Comparison of ENCODE assay signal across 8 cellular contexts in genomic region chr13:112885782-112886268, GRCh38.
DNase-seq lines count a peak whose midpoint lies in the region; ATAC-seq and TF ChIP-seq lines count a peak whose summit lies in the region.

No MANE protein-coding gene starts in this region.

- H3K27ac ChIP-seq in colonic mucosa (no peak overlapping the region), liver (ENCODE audit: low read depth in 1 of 2, low read length in 2 of 2) (peak overlapping the region; percentile 56 to 68), uterus (peak overlapping the region in 1 of 2 donors; percentile 11)

- no peaks in the 10 kb centered on the region for H3K9me3 Mint-ChIP-seq in activated CD8-positive, alpha-beta memory T cell treated with anti-CD3 and anti-CD28 coated beads, Interleukin-2, amount 10 ng/mL, durations not matched to agents 7 days and 5 days (ENCODE audit: low read depth)

- H3K4me1 ChIP-seq in colonic mucosa = peaks cover 3% of the 10 kb centered on the region
- H3K4me1 ChIP-seq in liver (ENCODE audit: control insufficient read depth in 4 of 4, insufficient read depth in 4 of 4, low read length in 3 of 4) = peaks cover 0 to 11% (median 8%) of the 10 kb centered on the region in 4 donors
- no peaks in the 10 kb centered on the region for H3K4me1 ChIP-seq in uterus

- H3K4me3 ChIP-seq in colonic mucosa = no peak overlapping the region
- H3K4me3 ChIP-seq in liver (ENCODE audit: low read depth in 1 of 3, low read length in 3 of 3) = no peak overlapping the region
- no peak overlapping the region for H3K4me3 ChIP-seq in uterus

- H3K36me3 Mint-ChIP-seq in activated CD8-positive, alpha-beta memory T cell treated with anti-CD3 and anti-CD28 coated beads, Interleukin-2, amount 10 ng/mL, durations not matched to agents 7 days and 5 days = peaks cover 5% of the 10 kb centered on the region

- H3K27ac Mint-ChIP-seq in activated CD8-positive, alpha-beta memory T cell treated with anti-CD3 and anti-CD28 coated beads, Interleukin-2, amount 10 ng/mL, durations not matched to agents 7 days and 5 days = no peak overlapping the region

- no peak overlapping the region for H3K4me3 Mint-ChIP-seq in activated CD8-positive, alpha-beta memory T cell treated with anti-CD3 and anti-CD28 coated beads, Interleukin-2, amount 10 ng/mL, durations not matched to agents 7 days and 5 days

- H3K9me3 ChIP-seq in colonic mucosa (no peaks in the 10 kb centered on the region), liver (ENCODE audit: control insufficient read depth in 4 of 4, low read length in 3 of 4) (no peaks in the 10 kb centered on the region), uterus (no peaks in the 10 kb centered on the region)

- intact Hi-C loops in colonic mucosa (cut with DNase I) = no loop called here
- intact Hi-C loops in uterus (cut with DNase I; ENCODE audit: low total_unique reads) = no loop called here

- no peak for ATAC-seq in HG03039 (IDR thresholded peaks at IDR 0.05; ENCODE audit: unreplicated experiment)
- ATAC-seq in activated CD8-positive, alpha-beta memory T cell treated with anti-CD3 and anti-CD28 coated beads, Interleukin-2, amount 10 ng/mL, durations not matched to agents 7 days and 5 days = no peak

- CTCF ChIA-PET in activated CD8-positive, alpha-beta memory T cell treated with anti-CD3 and anti-CD28 coated beads, Interleukin-2, amount 10 ng/mL, durations not matched to agents 7 days and 5 days (lab: Charles Lee) = interaction anchor here (1.0 kb wide), 1 partner anchor 59 kb away, joined by 3 read pairs; no protein-coding TSS in a partner anchor

- no peak for TF ChIP-seq POLR2A in uterus (IDR thresholded peaks at IDR 0.05)

- no peak for TF ChIP-seq CTCF in colonic mucosa (IDR thresholded peaks at IDR 0.05)
- no peak for TF ChIP-seq CTCF in liver (IDR thresholded peaks at IDR 0.05; ENCODE audit: low read depth, low read length, missing input control)
- no peak for TF ChIP-seq CTCF in uterus (IDR thresholded peaks at IDR 0.05)

- H3K36me3 ChIP-seq in colonic mucosa (no peaks in the 10 kb centered on the region), liver (ENCODE audit: control insufficient read depth in 4 of 4, insufficient read depth in 3 of 4, low read depth in 1 of 4, low read length in 3 of 4) (peaks cover 3 to 15% (median 4%) of the 10 kb centered on the region in 4 donors), uterus (no peaks in the 10 kb centered on the region)

- DNase-seq in DMS153 treated with DMSO at 0.1 percent for 48 hours (lab: John Stamatoyannopoulos, UW; ENCODE audit: unreplicated experiment) (peak; percentile 62), NCI-H2196 treated with DMSO at 0.1 percent for 48 hours (lab: John Stamatoyannopoulos, UW; ENCODE audit: unreplicated experiment) (peak; percentile 61), colonic mucosa (peak; percentile 87), uterus (peak; percentile 65 to 70), D341Med (ENCODE audit: low spot score) (no peak)
- DNase-seq in activated CD8-positive, alpha-beta memory T cell treated with anti-CD3 and anti-CD28 coated beads, Interleukin-2, amount 10 ng/mL, durations not matched to agents 7 days and 5 days = no peak

- TF ChIP-seq RAD21 in liver (IDR thresholded peaks at IDR 0.05) = peak in 1 of 2 donors; percentile 59

- no peaks in the 10 kb centered on the region for H3K27me3 Mint-ChIP-seq in activated CD8-positive, alpha-beta memory T cell treated with anti-CD3 and anti-CD28 coated beads, Interleukin-2, amount 10 ng/mL, durations not matched to agents 7 days and 5 days

- 10% methylated on average over 25 of the region's 25 CpGs for WGBS in liver

- no peaks in the 10 kb centered on the region for H3K27me3 ChIP-seq in colonic mucosa
- no peaks in the 10 kb centered on the region for H3K27me3 ChIP-seq in liver (ENCODE audit: control insufficient read depth in 4 of 4, insufficient read depth in 4 of 4, low read length in 3 of 4)
- H3K27me3 ChIP-seq in uterus = no peaks in the 10 kb centered on the region

- peak overlapping the region; percentile 27 to 40 for H3K9ac ChIP-seq in colonic mucosa (ENCODE audit: low read depth in 2 of 2, low read length in 2 of 2)
- peak overlapping the region; percentile 42 to 67 for H3K9ac ChIP-seq in liver (ENCODE audit: low read depth in 1 of 2, low read length in 2 of 2)

- H3K4me1 Mint-ChIP-seq in activated CD8-positive, alpha-beta memory T cell treated with anti-CD3 and anti-CD28 coated beads, Interleukin-2, amount 10 ng/mL, durations not matched to agents 7 days and 5 days = no peaks in the 10 kb centered on the region

TF ChIP-seq in liver, 16 proteins besides CTCF, POLR2A, EP300 and RAD21:
- TF ChIP-seq EGR1 (IDR thresholded peaks at IDR 0.05; ENCODE audit: low read depth in 2 of 2) = no peak
- TF ChIP-seq SP1 (IDR thresholded peaks at IDR 0.05) = peak; percentile 69
- no peak for TF ChIP-seq YY1 (IDR thresholded peaks at IDR 0.05)
- TF ChIP-seq JUND (IDR thresholded peaks at IDR 0.05) = no peak
- TF ChIP-seq MAX (IDR thresholded peaks at IDR 0.05) = no peak
- TF ChIP-seq HNF4G (IDR thresholded peaks at IDR 0.05) = no peak
- peak; percentile 71 for TF ChIP-seq REST (IDR thresholded peaks at IDR 0.05)
- TF ChIP-seq ZBTB33 (IDR thresholded peaks at IDR 0.05) = no peak
- no peak for TF ChIP-seq NR2F2 (IDR thresholded peaks at IDR 0.05)
- peak in 1 of 2 donors; percentile 29 for TF ChIP-seq HNF4A (conservative IDR thresholded peaks at IDR 0.05)
- TF ChIP-seq TAF1 (conservative IDR thresholded peaks at IDR 0.05) = no peak
- peak in 1 of 2 donors; percentile 36 for TF ChIP-seq RXRA (IDR thresholded peaks at IDR 0.05)
- peak; percentile 8 for TF ChIP-seq FOXA1 (IDR thresholded peaks at IDR 0.05)
- TF ChIP-seq ATF3 (IDR thresholded peaks at IDR 0.05) = no peak
- no peak for TF ChIP-seq GABPA (IDR thresholded peaks at IDR 0.05 in 1 of 2, conservative IDR thresholded peaks at IDR 0.05 in 1 of 2)

Comparison
In these comparisons a context has a peak if more than half of its experiments do, and no peak if none do; other contexts are left out.
1. DNase-seq: peak in DMS153 treated with DMSO at 0.1 percent for 48 hours (single experiment), NCI-H2196 treated with DMSO at 0.1 percent for 48 hours (single experiment), colonic mucosa (single experiment) and uterus (2 of 2); none in D341Med (single experiment) and activated CD8-positive, alpha-beta memory T cell treated with anti-CD3 and anti-CD28 coated beads, Interleukin-2, amount 10 ng/mL, durations not matched to agents 7 days and 5 days (single experiment).